In the genomic region with DNA sequence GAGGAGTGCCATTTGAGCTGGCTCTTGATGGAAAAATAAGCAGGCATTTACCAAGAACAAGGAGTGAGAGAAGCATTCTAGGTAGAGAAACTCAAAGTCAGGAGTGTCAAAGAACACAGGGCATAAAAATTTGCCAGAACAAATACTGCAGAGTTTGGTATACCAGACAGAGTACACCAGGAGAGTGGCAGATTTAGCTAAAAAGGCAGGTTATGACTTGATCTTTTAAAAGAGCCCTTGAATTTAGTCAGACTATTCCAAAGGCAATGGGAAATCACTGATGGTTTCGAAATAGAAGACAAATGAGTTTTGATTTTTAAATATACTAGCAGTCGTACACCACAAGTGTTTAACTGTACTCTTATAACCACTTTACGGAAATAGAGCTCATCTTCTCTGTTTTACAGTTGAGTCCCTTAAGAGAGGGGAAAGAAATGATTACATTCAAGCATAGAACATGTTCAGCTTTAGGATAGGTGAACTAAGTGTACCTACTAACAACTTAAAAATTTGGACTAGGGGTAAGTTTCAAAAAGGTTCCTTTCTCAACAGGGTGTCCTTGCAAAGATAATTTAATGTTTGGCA, we compare ENCODE assay signal across 11 cellular contexts. TPM values are rescaled to one million over a fixed set of nuclear protein-coding genes. Genes with fewer than 3 reads are reported as not detected.
DNase-seq lines count a peak whose midpoint lies in the region; ATAC-seq and TF ChIP-seq lines count a peak whose summit lies in the region.
"Had no signal": no experiment of that assay in that cellular context is flagged by ENCODE, and none has a peak within 500 bp of the region (broad histone marks: within the 10 kb centered on the region; RNA-seq: fewer than 3 reads in every experiment).

No MANE protein-coding gene starts in this region.

- H3K36me3 ChIP-seq in left lung, result peaks cover 0 to 13% of the 10 kb centered on the region in 2 donors

- TF ChIP-seq CTCF in left lung (IDR thresholded peaks at IDR 0.05) (no peak), type B pancreatic cell (conservative IDR thresholded peaks at IDR 0.05) (no peak)

- CTCF ChIA-PET in activated naive CD4-positive, alpha-beta T cell treated with anti-CD3 and anti-CD28 coated beads for 36 hours (lab: Charles Lee), result interaction anchor here (1.5 kb wide), 1 partner anchor 10 kb away, joined by 5 read pairs; a partner anchor contains a TSS

- H3K4me1 Mint-ChIP-seq in activated naive CD4-positive, alpha-beta T cell treated with anti-CD3 and anti-CD28 coated beads for 36 hours (ENCODE audit: low read depth), result peaks cover 88% of the 10 kb centered on the region
- H3K4me1 Mint-ChIP-seq in activated naive CD8-positive, alpha-beta T cell treated with anti-CD3 and anti-CD28 coated beads for 36 hours, result peaks cover 78% of the 10 kb centered on the region
- peaks cover 43% of the 10 kb centered on the region for H3K4me1 Mint-ChIP-seq in type B pancreatic cell (ENCODE audit: unreplicated experiment)

- H3K36me3 Mint-ChIP-seq in activated naive CD4-positive, alpha-beta T cell treated with anti-CD3 and anti-CD28 coated beads for 36 hours (ENCODE audit: low read depth), result peaks cover 63% of the 10 kb centered on the region
- peaks cover 74% of the 10 kb centered on the region for H3K36me3 Mint-ChIP-seq in activated naive CD8-positive, alpha-beta T cell treated with anti-CD3 and anti-CD28 coated beads for 36 hours
- peaks cover 54% of the 10 kb centered on the region for H3K36me3 Mint-ChIP-seq in type B pancreatic cell

- H3K4me1 ChIP-seq in left lung, result peaks cover 63 to 98% of the 10 kb centered on the region in 2 donors

- H3K4me3 Mint-ChIP-seq in activated naive CD4-positive, alpha-beta T cell treated with anti-CD3 and anti-CD28 coated beads for 36 hours, result peak overlapping the region; percentile 27
- H3K4me3 Mint-ChIP-seq in activated naive CD8-positive, alpha-beta T cell treated with anti-CD3 and anti-CD28 coated beads for 36 hours, result peak overlapping the region; percentile 62
- peak overlapping the region; percentile 14 for H3K4me3 Mint-ChIP-seq in type B pancreatic cell

- ATAC-seq in left lung (peak; percentile 61), GM18511 (IDR thresholded peaks at IDR 0.05; ENCODE audit: unreplicated experiment) (no peak)

- no peak overlapping the region for H3K4me3 ChIP-seq in left lung
- H3K4me3 ChIP-seq: SJSA1 had no signal

- no peak for DNase-seq in activated naive CD4-positive, alpha-beta T cell treated with anti-CD3 and anti-CD28 coated beads for 36 hours
- no peak for DNase-seq in activated naive CD4-positive, alpha-beta T cell treated with anti-CD3 and anti-CD28 coated beads, Interleukin-2, amount 50 U/mL, for 16 hours
- DNase-seq in activated naive CD8-positive, alpha-beta T cell treated with anti-CD3 and anti-CD28 coated beads for 36 hours, result no peak
- DNase-seq in left lung, result no peak
- DNase-seq in type B pancreatic cell (ENCODE audit: extremely low spot score, unreplicated experiment), result no peak
- DNase-seq in NCI-H146 treated with DMSO at 0.1 percent for 48 hours (lab: John Stamatoyannopoulos, UW; ENCODE audit: unreplicated experiment), result no peak
- DNase-seq in NCI-H1436 (lab: John Stamatoyannopoulos, UW), result no peak
- DNase-seq: stimulated activated CD4-positive, alpha-beta T cell treated with anti-CD3 and anti-CD28 coated beads, Interleukin-4, amount 100 ng/mL, for 1 hour; trophoblast cell had no signal

- no peaks in the 10 kb centered on the region for H3K27me3 ChIP-seq in left lung
- H3K27me3 ChIP-seq: SJSA1 had no signal

- intact Hi-C loops in activated naive CD4-positive, alpha-beta T cell treated with anti-CD3 and anti-CD28 coated beads for 36 hours (cut with micrococcal nuclease), result loop anchor here (1.0 kb wide), 1 partner anchor 8 kb away; no protein-coding TSS in a partner anchor
- intact Hi-C loops in left lung (cut with DNase I), result no loop called here

- no peaks in the 10 kb centered on the region for H3K27me3 Mint-ChIP-seq in activated naive CD4-positive, alpha-beta T cell treated with anti-CD3 and anti-CD28 coated beads for 36 hours (ENCODE audit: low read depth)
- H3K27me3 Mint-ChIP-seq in activated naive CD8-positive, alpha-beta T cell treated with anti-CD3 and anti-CD28 coated beads for 36 hours, result no peaks in the 10 kb centered on the region
- H3K27me3 Mint-ChIP-seq in type B pancreatic cell, result no peaks in the 10 kb centered on the region

- H3K27ac ChIP-seq in left lung, result peak overlapping the region; percentile 9 to 62

- peak overlapping the region; percentile 88 for H3K27ac Mint-ChIP-seq in activated naive CD4-positive, alpha-beta T cell treated with anti-CD3 and anti-CD28 coated beads for 36 hours
- H3K27ac Mint-ChIP-seq in activated naive CD8-positive, alpha-beta T cell treated with anti-CD3 and anti-CD28 coated beads for 36 hours, result peak overlapping the region; percentile 78
- H3K27ac Mint-ChIP-seq in type B pancreatic cell, result peak overlapping the region; percentile 21

- no peaks in the 10 kb centered on the region for H3K9me3 Mint-ChIP-seq in activated naive CD4-positive, alpha-beta T cell treated with anti-CD3 and anti-CD28 coated beads for 36 hours
- no peaks in the 10 kb centered on the region for H3K9me3 Mint-ChIP-seq in activated naive CD8-positive, alpha-beta T cell treated with anti-CD3 and anti-CD28 coated beads for 36 hours
- no peaks in the 10 kb centered on the region for H3K9me3 Mint-ChIP-seq in type B pancreatic cell

- no peaks in the 10 kb centered on the region for H3K9me3 ChIP-seq in left lung
- H3K9me3 ChIP-seq: SJSA1 had no signal

RNA-seq across cellular contexts. Expression of a gene that starts 10.2 kb away (rescaled TPM):
- total RNA-seq in activated naive CD4-positive, alpha-beta T cell treated with anti-CD3 and anti-CD28 coated beads for 36 hours, result 100 to 1,000 TPM; 447 to 450 TPM
- 100 to 1,000 TPM; 477 to 516 TPM for total RNA-seq in activated naive CD8-positive, alpha-beta T cell treated with anti-CD3 and anti-CD28 coated beads for 36 hours
- total RNA-seq in left lung (100 to 1,000 TPM; 241 to 313 TPM), type B pancreatic cell (ENCODE audit: low replicate concordance) (288 and 302 TPM in 2 replicates)

RNA-seq across cellular contexts. Expression of a gene that starts 51.7 kb away (rescaled TPM):
- 10 to 100 TPM; 25.1 to 25.7 TPM for total RNA-seq in activated naive CD4-positive, alpha-beta T cell treated with anti-CD3 and anti-CD28 coated beads for 36 hours
- total RNA-seq in activated naive CD8-positive, alpha-beta T cell treated with anti-CD3 and anti-CD28 coated beads for 36 hours, result 10 to 100 TPM; 41.5 to 41.8 TPM
- 10 to 100 TPM; 30.6 to 38.6 TPM for total RNA-seq in left lung
- total RNA-seq in type B pancreatic cell (ENCODE audit: low replicate concordance), result 25.6 and 27.9 TPM in 2 replicates

RNA-seq across cellular contexts. Expression of a gene that starts 56.3 kb away (rescaled TPM):
- total RNA-seq in activated naive CD4-positive, alpha-beta T cell treated with anti-CD3 and anti-CD28 coated beads for 36 hours, result 10 to 100 TPM in 1 of 2 experiments, 1 to 10 TPM in 1; 9.8 to 11.0 TPM
- 1 to 10 TPM; 8.7 to 10.0 TPM for total RNA-seq in activated naive CD8-positive, alpha-beta T cell treated with anti-CD3 and anti-CD28 coated beads for 36 hours
- total RNA-seq in left lung, result 10 to 100 TPM; 47.6 to 57.0 TPM
- 32.4 and 38.0 TPM in 2 replicates for total RNA-seq in type B pancreatic cell (ENCODE audit: low replicate concordance)

Comparison
In these comparisons a context has a peak if more than half of its experiments do, and no peak if none do; other contexts are left out.
1. H3K27ac Mint-ChIP-seq: peak in every context shown above with its lines; median percentile 88 in activated naive CD4-positive, alpha-beta T cell treated with anti-CD3 and anti-CD28 coated beads for 36 hours; 78 in activated naive CD8-positive, alpha-beta T cell treated with anti-CD3 and anti-CD28 coated beads for 36 hours; 21 in type B pancreatic cell.